ENCODE assay signal across 9 cellular contexts in the genomic region with DNA sequence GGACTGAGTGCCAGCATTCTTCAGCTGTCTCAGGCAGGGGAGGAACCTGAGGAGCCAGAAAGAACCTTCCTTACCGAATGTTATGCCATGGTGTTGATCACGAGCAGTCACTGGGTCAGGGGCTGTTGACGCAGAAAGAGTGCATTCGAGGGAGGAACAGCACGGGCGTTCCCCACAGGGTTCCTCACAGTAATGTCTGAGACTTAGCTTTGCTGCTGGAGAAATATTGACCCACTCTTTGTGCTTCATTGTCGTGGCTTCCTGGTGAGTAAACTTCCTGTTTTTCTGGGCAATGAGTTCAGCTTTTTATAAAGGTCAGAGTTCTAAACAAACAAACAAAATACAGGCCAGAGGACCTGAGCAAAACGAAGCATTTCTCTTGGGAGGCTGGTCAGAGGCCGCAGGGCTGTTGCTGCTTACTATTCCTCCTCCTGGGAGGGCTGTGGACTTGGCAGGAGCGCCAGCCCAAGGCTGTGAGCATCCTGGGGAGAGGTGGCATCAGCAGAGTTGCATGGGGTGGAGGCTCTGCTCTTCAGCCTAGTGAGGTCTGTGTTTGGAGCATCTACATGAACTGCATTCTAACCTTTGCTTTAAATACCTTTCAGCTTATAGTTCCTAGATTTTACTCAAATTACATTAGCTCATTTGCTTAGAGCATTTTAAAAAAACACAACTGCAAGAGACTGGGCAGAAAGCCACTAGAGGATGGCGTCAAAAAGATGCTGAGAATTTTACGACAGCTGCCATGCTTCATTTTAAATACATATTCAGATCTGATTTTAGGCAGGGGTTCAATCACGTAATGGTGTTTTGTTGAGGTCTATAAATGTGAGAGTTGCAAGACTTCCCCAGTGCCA.
A peak's percentile ranks its signal among the peaks of the same experiment; 100 is the strongest.
DNase-seq lines count a peak whose midpoint lies in the region; ATAC-seq and TF ChIP-seq lines count a peak whose summit lies in the region.
"Had no signal": no experiment of that assay in that cellular context is flagged by ENCODE, and none has a peak within 500 bp of the region (broad histone marks: within the 10 kb centered on the region; RNA-seq: fewer than 3 reads in every experiment).

No MANE protein-coding gene starts in this region.

- CTCF ChIA-PET in activated CD8-positive, alpha-beta memory T cell treated with anti-CD3 and anti-CD28 coated beads, Interleukin-2, amount 10 ng/mL, durations not matched to agents 7 days and 5 days (lab: Charles Lee): interaction anchor here (1.1 kb wide), 1 partner anchor 10 kb away, joined by 3 read pairs; no protein-coding TSS in a partner anchor
- CTCF ChIA-PET in T-cell (lab: Charles Lee): interaction anchor here (0.5 to 0.6 kb wide), 2 partner anchors 13 to 1133 kb away, joined by 5 to 8 read pairs; no protein-coding TSS in a partner anchor

- no peaks in the 10 kb centered on the region for H3K4me1 ChIP-seq in mesendoderm (ENCODE audit: control insufficient read depth, low read depth, low read length)

- H3K56ac ChIP-seq in mesendoderm (ENCODE audit: low read length): no peak overlapping the region

- no peak overlapping the region for H2AK5ac ChIP-seq in mesendoderm (ENCODE audit: low read length)

- TF ChIP-seq CTCF in fibroblast of villous mesenchyme (IDR thresholded peaks at IDR 0.05; ENCODE audit: insufficient read depth, low read depth, low read length): no peak

- H3K27ac ChIP-seq in mesendoderm (ENCODE audit: low read depth, low read length): no peak overlapping the region

- H3K4me1 Mint-ChIP-seq in activated CD8-positive, alpha-beta memory T cell treated with anti-CD3 and anti-CD28 coated beads, Interleukin-2, amount 10 ng/mL, durations not matched to agents 7 days and 5 days: peaks cover 24% of the 10 kb centered on the region
- peaks cover 6 to 20% (median 9%) of the 10 kb centered on the region in 3 donors for H3K4me1 Mint-ChIP-seq in T-cell
- H3K4me1 Mint-ChIP-seq in stimulated activated naive CD8-positive, alpha-beta T cell treated with anti-CD3 and anti-CD28 coated beads, Interleukin-15, amount 100 ng/mL, for 72 hours: peaks cover 4% of the 10 kb centered on the region
- H3K4me1 Mint-ChIP-seq: naive B cell had no signal

- no peak overlapping the region for H2BK120ac ChIP-seq in mesendoderm (ENCODE audit: low read depth, low read length)

- H3K4me3 ChIP-seq in fibroblast of villous mesenchyme (ENCODE audit: low read depth, low read length): no peak overlapping the region
- H3K4me3 ChIP-seq in mesendoderm (ENCODE audit: low read length): no peak overlapping the region

- H3K4me3 Mint-ChIP-seq in activated CD8-positive, alpha-beta memory T cell treated with anti-CD3 and anti-CD28 coated beads, Interleukin-2, amount 10 ng/mL, durations not matched to agents 7 days and 5 days: no peak overlapping the region
- no peak overlapping the region for H3K4me3 Mint-ChIP-seq in T-cell
- H3K4me3 Mint-ChIP-seq in stimulated activated naive CD8-positive, alpha-beta T cell treated with anti-CD3 and anti-CD28 coated beads, Interleukin-15, amount 100 ng/mL, for 72 hours: no peak overlapping the region
- H3K4me3 Mint-ChIP-seq: naive B cell had no signal

- no peaks in the 10 kb centered on the region for H3K79me2 ChIP-seq in mesendoderm (ENCODE audit: control insufficient read depth, insufficient read depth, low read length)

- peak; percentile 42 for ATAC-seq in activated CD8-positive, alpha-beta memory T cell treated with anti-CD3 and anti-CD28 coated beads, Interleukin-2, amount 10 ng/mL, durations not matched to agents 7 days and 5 days
- ATAC-seq in T-cell (replicated peaks in 1 of 4) (no peak), HG03175 (IDR thresholded peaks at IDR 0.05; ENCODE audit: unreplicated experiment) (no peak)
- ATAC-seq in stimulated activated naive CD8-positive, alpha-beta T cell treated with anti-CD3 and anti-CD28 coated beads, Interleukin-15, amount 100 ng/mL, for 72 hours: no peak

- no peaks in the 10 kb centered on the region for H3K27me3 Mint-ChIP-seq in activated CD8-positive, alpha-beta memory T cell treated with anti-CD3 and anti-CD28 coated beads, Interleukin-2, amount 10 ng/mL, durations not matched to agents 7 days and 5 days
- no peaks in the 10 kb centered on the region for H3K27me3 Mint-ChIP-seq in T-cell
- H3K27me3 Mint-ChIP-seq in stimulated activated naive CD8-positive, alpha-beta T cell treated with anti-CD3 and anti-CD28 coated beads, Interleukin-15, amount 100 ng/mL, for 72 hours: no peaks in the 10 kb centered on the region

- H3K4ac ChIP-seq in mesendoderm (ENCODE audit: low read depth, low read length): no peak overlapping the region

- no peaks in the 10 kb centered on the region for H3K79me1 ChIP-seq in mesendoderm (ENCODE audit: low read length)

- no peak overlapping the region for H3K4me2 ChIP-seq in mesendoderm (ENCODE audit: low read length)

- H3K18ac ChIP-seq in mesendoderm (ENCODE audit: low read length): no peak overlapping the region

- no CpG with 5 or more reads among the region's 13 CpGs for WGBS in mesendoderm (ENCODE audit: extremely low coverage, insufficient coverage, low lambda C conversion rate)

- no peaks in the 10 kb centered on the region for H3K36me3 ChIP-seq in mesendoderm (ENCODE audit: control insufficient read depth, insufficient read depth, low read length)

- no peak overlapping the region for H3K9ac ChIP-seq in mesendoderm (ENCODE audit: low read length)

- no peaks in the 10 kb centered on the region for H3K9me3 Mint-ChIP-seq in activated CD8-positive, alpha-beta memory T cell treated with anti-CD3 and anti-CD28 coated beads, Interleukin-2, amount 10 ng/mL, durations not matched to agents 7 days and 5 days (ENCODE audit: low read depth)
- peaks cover 0 to 2% (median 2%) of the 10 kb centered on the region in 3 donors for H3K9me3 Mint-ChIP-seq in T-cell
- peaks cover 2 to 3% of the 10 kb centered on the region in 2 donors for H3K9me3 Mint-ChIP-seq in stimulated activated naive CD8-positive, alpha-beta T cell treated with anti-CD3 and anti-CD28 coated beads, Interleukin-15, amount 100 ng/mL, for 72 hours

- no peak overlapping the region for H3K23ac ChIP-seq in mesendoderm (ENCODE audit: low read length)

- peaks cover 69% of the 10 kb centered on the region for H3K36me3 Mint-ChIP-seq in activated CD8-positive, alpha-beta memory T cell treated with anti-CD3 and anti-CD28 coated beads, Interleukin-2, amount 10 ng/mL, durations not matched to agents 7 days and 5 days
- peaks cover 72% of the 10 kb centered on the region for H3K36me3 Mint-ChIP-seq in T-cell

- no peak for DNase-seq in activated CD8-positive, alpha-beta memory T cell treated with anti-CD3 and anti-CD28 coated beads, Interleukin-2, amount 10 ng/mL, durations not matched to agents 7 days and 5 days
- no peak for DNase-seq in activated CD8-positive, alpha-beta memory T cell treated with anti-CD3 and anti-CD28 coated beads, Interleukin-2, amount 50 U/mL, for 48 hours
- DNase-seq in T-cell: peak in 1 of 34 experiments; percentile 38
- DNase-seq in fibroblast of villous mesenchyme (ENCODE audit: low read depth): peak; percentile 89
- no peak for DNase-seq in stimulated activated naive CD8-positive, alpha-beta T cell treated with anti-CD3 and anti-CD28 coated beads, Interleukin-15, amount 100 ng/mL, for 72 hours
- no peak for DNase-seq in GOT3 (lab: John Stamatoyannopoulos, UW)
- no peak for DNase-seq in mesendoderm
- DNase-seq: naive B cell had no signal

- no peak overlapping the region for H2BK5ac ChIP-seq in mesendoderm (ENCODE audit: low read length)

- peak overlapping the region; percentile 79 for H3K27ac Mint-ChIP-seq in activated CD8-positive, alpha-beta memory T cell treated with anti-CD3 and anti-CD28 coated beads, Interleukin-2, amount 10 ng/mL, durations not matched to agents 7 days and 5 days
- H3K27ac Mint-ChIP-seq in T-cell: peak overlapping the region; percentile 46 to 77
- peak overlapping the region; percentile 15 to 22 for H3K27ac Mint-ChIP-seq in stimulated activated naive CD8-positive, alpha-beta T cell treated with anti-CD3 and anti-CD28 coated beads, Interleukin-15, amount 100 ng/mL, for 72 hours

- H4K8ac ChIP-seq in mesendoderm (ENCODE audit: low read depth, low read length): no peak overlapping the region

- POLR2A ChIA-PET in T-cell (lab: Charles Lee): no interaction called here

- no peak overlapping the region for H4K5ac ChIP-seq in mesendoderm (ENCODE audit: low read length)

- H3K27me3 ChIP-seq in mesendoderm (ENCODE audit: insufficient read depth, low read length, poor library complexity): no peaks in the 10 kb centered on the region

- no peak overlapping the region for H2BK15ac ChIP-seq in mesendoderm (replicated peaks; ENCODE audit: low read depth)

Comparison
In these comparisons a context has a peak if more than half of its experiments do, and no peak if none do; other contexts are left out.
1. H3K27ac Mint-ChIP-seq: peak in every context shown above with its lines; median percentile 79 in activated CD8-positive, alpha-beta memory T cell treated with anti-CD3 and anti-CD28 coated beads, Interleukin-2, amount 10 ng/mL, durations not matched to agents 7 days and 5 days; 62 in T-cell; 18 in stimulated activated naive CD8-positive, alpha-beta T cell treated with anti-CD3 and anti-CD28 coated beads, Interleukin-15, amount 100 ng/mL, for 72 hours.